Comparison of ENCODE assay signal across 8 cellular contexts in the genomic region with DNA sequence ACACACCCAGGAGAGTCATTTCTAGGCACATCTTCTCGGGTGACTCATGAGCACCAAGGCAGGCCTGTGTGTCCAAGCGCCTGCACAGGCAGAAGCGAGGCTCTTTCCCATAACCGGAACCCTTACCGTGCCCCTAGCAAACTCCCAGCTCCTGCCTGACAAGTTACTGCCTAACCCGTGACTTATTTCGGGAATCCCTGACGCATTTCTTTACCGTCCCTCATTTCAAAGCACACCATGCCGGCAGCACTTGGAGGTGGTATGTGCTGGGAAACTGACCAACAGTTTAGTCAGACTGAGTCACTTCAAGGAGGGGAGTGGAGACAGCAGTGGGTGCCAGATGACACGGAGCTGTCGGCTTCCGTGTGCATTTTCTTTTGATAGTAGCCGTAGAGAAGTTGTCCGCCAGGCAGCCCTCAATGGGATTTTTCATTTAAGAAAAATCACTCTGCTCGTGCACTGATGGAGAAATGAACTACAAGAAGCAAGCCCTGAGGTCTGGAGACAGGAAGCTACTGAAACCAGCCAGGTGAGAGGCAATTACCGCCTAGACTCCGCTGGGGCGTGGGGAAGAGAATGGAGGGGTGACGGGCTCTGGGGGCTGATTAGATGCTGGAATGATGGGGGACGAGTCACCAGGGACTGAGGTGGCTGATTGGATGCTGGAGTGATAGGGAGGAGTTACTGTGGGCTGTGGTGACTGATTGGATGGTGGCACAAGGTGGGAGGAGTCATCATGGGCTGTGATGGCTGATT. TPM values are rescaled to one million over a fixed set of nuclear protein-coding genes. Genes with fewer than 3 reads are reported as not detected.
A peak's percentile ranks its signal among the peaks of the same experiment; 100 is the strongest.
DNase-seq lines count a peak whose midpoint lies in the region; ATAC-seq and TF ChIP-seq lines count a peak whose summit lies in the region.

No MANE protein-coding gene starts in this region.

- H3K4me3 ChIP-seq in AG09309 (ENCODE audit: control insufficient read depth, low read depth, low read length) (peak overlapping the region; percentile 46), NB4 (ENCODE audit: low read depth, low read length) (no peak overlapping the region), dorsolateral prefrontal cortex (peak overlapping the region in 38 of 59 donors; percentile 4 to 55 (median 34)), mucosa of descending colon (no peak overlapping the region)

- DNase-seq in AG09309 (ENCODE audit: low read depth): peak; percentile 100
- DNase-seq in NB4 (ENCODE audit: low read depth): peak; percentile 30
- DNase-seq in dorsolateral prefrontal cortex: peak in 9 of 10 donors; percentile 6 to 81 (median 64)
- peak in 1 of 3 donors; percentile 52 for DNase-seq in mucosa of descending colon
- no peak for DNase-seq in natural killer cell treated with Interleukin-12 subunit alpha and Interleukin-12 subunit beta and Interleukin-15 and Interleukin-18, amount 100 ng/mL, for 72 hours (ENCODE audit: low spot score)
- DNase-seq in NCI-H524 (lab: John Stamatoyannopoulos, UW): no peak
- no peak for DNase-seq in foreskin melanocyte

- no peak for TF ChIP-seq POLR2A in NB4 (IDR thresholded peaks at IDR 0.05; ENCODE audit: extremely low read depth, insufficient read length)

- no peak overlapping the region for H3K4me3 Mint-ChIP-seq in natural killer cell treated with Interleukin-12 subunit alpha and Interleukin-12 subunit beta and Interleukin-15 and Interleukin-18, amount 100 ng/mL, for 72 hours

- H3K36me3 ChIP-seq in mucosa of descending colon (ENCODE audit: low read depth): no peaks in the 10 kb centered on the region

- H3K27ac ChIP-seq in dorsolateral prefrontal cortex: peak overlapping the region in 27 of 59 donors; percentile 16 to 74 (median 49)

- peaks cover 12 to 15% of the 10 kb centered on the region in 2 donors for H3K27me3 Mint-ChIP-seq in natural killer cell treated with Interleukin-12 subunit alpha and Interleukin-12 subunit beta and Interleukin-15 and Interleukin-18, amount 100 ng/mL, for 72 hours

- H3K4me1 ChIP-seq in mucosa of descending colon (ENCODE audit: low read depth): peaks cover 22% of the 10 kb centered on the region

- peak; percentile 2 for ATAC-seq in mucosa of descending colon
- no peak for ATAC-seq in natural killer cell treated with Interleukin-12 subunit alpha and Interleukin-12 subunit beta and Interleukin-15 and Interleukin-18, amount 100 ng/mL, for 72 hours
- no peak for ATAC-seq in GM21576 (IDR thresholded peaks at IDR 0.05; ENCODE audit: unreplicated experiment)

- no peaks in the 10 kb centered on the region for H3K9me3 ChIP-seq in mucosa of descending colon

- intact Hi-C loops in dorsolateral prefrontal cortex (cut with DNase I) (no loop called here), mucosa of descending colon (cut with DNase I, micrococcal nuclease) (no loop called here)

- H3K27ac Mint-ChIP-seq in natural killer cell treated with Interleukin-12 subunit alpha and Interleukin-12 subunit beta and Interleukin-15 and Interleukin-18, amount 100 ng/mL, for 72 hours: no peak overlapping the region

- H3K4me1 Mint-ChIP-seq in natural killer cell treated with Interleukin-12 subunit alpha and Interleukin-12 subunit beta and Interleukin-15 and Interleukin-18, amount 100 ng/mL, for 72 hours (ENCODE audit: low read depth in 2 of 2): peaks cover 7 to 12% of the 10 kb centered on the region in 2 donors

- no peaks in the 10 kb centered on the region for H3K27me3 ChIP-seq in dorsolateral prefrontal cortex

- H3K9me3 Mint-ChIP-seq in natural killer cell treated with Interleukin-12 subunit alpha and Interleukin-12 subunit beta and Interleukin-15 and Interleukin-18, amount 100 ng/mL, for 72 hours: no peaks in the 10 kb centered on the region

- H3K36me3 Mint-ChIP-seq in natural killer cell treated with Interleukin-12 subunit alpha and Interleukin-12 subunit beta and Interleukin-15 and Interleukin-18, amount 100 ng/mL, for 72 hours: no peaks in the 10 kb centered on the region

- TF ChIP-seq CTCF in AG09309 (IDR thresholded peaks at IDR 0.05; ENCODE audit: control insufficient read depth, insufficient read depth, low read depth, low read length, missing control alignments): no peak
- no peak for TF ChIP-seq CTCF in NB4 (IDR thresholded peaks at IDR 0.05; ENCODE audit: low read depth, low read length)
- TF ChIP-seq CTCF in dorsolateral prefrontal cortex (IDR thresholded peaks at IDR 0.05 in 54 of 56, conservative IDR thresholded peaks at IDR 0.05 in 2 of 56; ENCODE audit: low read depth in 1 of 56, partially characterized antibody in 56 of 56): no peak
- TF ChIP-seq CTCF in mucosa of descending colon (IDR thresholded peaks at IDR 0.05): no peak

RNA-seq across cellular contexts. Expression of a gene that starts 17.2 kb away (rescaled TPM):
- total RNA-seq in dorsolateral prefrontal cortex (10 to 100 TPM in 74 of 120 experiments, 1 to 10 TPM in 46; 2.4 to 22.9 (median 10.8) TPM), mucosa of descending colon (10 to 100 TPM in 2 of 3 donors, 1 to 10 TPM in 1; 8.3 to 16.7 (median 10.3) TPM)
- under 1 TPM in 1 of 2 donors, not detected in 1; 0.14 TPM for total RNA-seq in natural killer cell treated with Interleukin-12 subunit alpha and Interleukin-12 subunit beta and Interleukin-15 and Interleukin-18, amount 100 ng/mL, for 72 hours

Comparison
In these comparisons a context has a peak if more than half of its experiments do, and no peak if none do; other contexts are left out.
1. DNase-seq: peak in AG09309 (single experiment), NB4 (single experiment) and dorsolateral prefrontal cortex (9 of 10); none in natural killer cell treated with Interleukin-12 subunit alpha and Interleukin-12 subunit beta and Interleukin-15 and Interleukin-18, amount 100 ng/mL, for 72 hours (single experiment), NCI-H524 (0 of 2) and foreskin melanocyte (single experiment).
2. H3K4me3 ChIP-seq: peak in AG09309 (single experiment) and dorsolateral prefrontal cortex (38 of 59); none in NB4 (single experiment) and mucosa of descending colon (single experiment).